ENCODE assay signal across 20 cellular contexts in genomic region chr2:174560737-174561136, GRCh38. TPM values are rescaled to one million over a fixed set of nuclear protein-coding genes. Genes with fewer than 3 reads are reported as not detected.
DNase-seq lines count a peak whose midpoint lies in the region; ATAC-seq and TF ChIP-seq lines count a peak whose summit lies in the region.
"Had no signal": no experiment of that assay in that cellular context is flagged by ENCODE, and none has a peak within 500 bp of the region (broad histone marks: within the 10 kb centered on the region; RNA-seq: fewer than 3 reads in every experiment).

No MANE protein-coding gene starts in this region.

- H3K9me3 ChIP-seq in stomach smooth muscle (ENCODE audit: control insufficient read depth in 2 of 2, low read length in 2 of 2) (no peaks in the 10 kb centered on the region), BE2C (no peaks in the 10 kb centered on the region)
- H3K9me3 ChIP-seq: esophagus squamous epithelium, psoas muscle had no signal

- H3K27ac Mint-ChIP-seq in activated naive CD4-positive, alpha-beta T cell treated with anti-CD3 and anti-CD28 coated beads, Interleukin-2, amount 50 U/mL, for 72 hours: peak overlapping the region; percentile 57 to 90
- H3K27ac Mint-ChIP-seq in activated naive CD8-positive, alpha-beta T cell treated with anti-CD3 and anti-CD28 coated beads, Interleukin-2, amount 50 U/mL, for 24 hours: peak overlapping the region; percentile 72
- H3K27ac Mint-ChIP-seq in immature natural killer cell: peak overlapping the region in 4 of 6 donors; percentile 55 to 73 (median 66)
- H3K27ac Mint-ChIP-seq: type B pancreatic cell had no signal

- no peaks in the 10 kb centered on the region for H3K27me3 ChIP-seq in stomach smooth muscle (ENCODE audit: control insufficient read depth in 1 of 2, insufficient read depth in 2 of 2, low read length in 2 of 2)
- H3K27me3 ChIP-seq in BE2C: no peaks in the 10 kb centered on the region
- H3K27me3 ChIP-seq: brain microvascular endothelial cell, esophagus squamous epithelium had no signal

- H3K36me3 ChIP-seq in stomach smooth muscle (ENCODE audit: control insufficient read depth in 2 of 2, insufficient read depth in 2 of 2, low read length in 2 of 2) (peaks cover 0 to 9% of the 10 kb centered on the region in 2 donors), BE2C (no peaks in the 10 kb centered on the region)
- H3K36me3 ChIP-seq: brain microvascular endothelial cell had no signal

- no peak for DNase-seq in activated naive CD4-positive, alpha-beta T cell treated with anti-CD3 and anti-CD28 coated beads, Interleukin-2, amount 50 U/mL, for 72 hours (ENCODE audit: low spot score in 2 of 2)
- no peak for DNase-seq in activated naive CD4-positive, alpha-beta T cell treated with anti-CD3 and anti-CD28 coated beads, Interleukin-2, amount 50 U/mL, for 16 hours
- DNase-seq in activated naive CD8-positive, alpha-beta T cell treated with anti-CD3 and anti-CD28 coated beads, Interleukin-2, amount 50 U/mL, for 24 hours: no peak
- DNase-seq in immature natural killer cell (no peak), BE2C (no peak)
- DNase-seq in activated CD8-positive, alpha-beta memory T cell treated with anti-CD3 and anti-CD28 coated beads, Interleukin-2, amount 50 U/mL, for 4 hours: no peak
- DNase-seq: activated gamma-delta T cell treated with Interleukin-2 at 50 U/mL for 16 hours, brain microvascular endothelial cell, esophagus squamous epithelium, Kasumi-1, naive B cell, PC-9, T1000 had no signal

- peaks cover 20% of the 10 kb centered on the region for H3K4me1 Mint-ChIP-seq in activated naive CD8-positive, alpha-beta T cell treated with anti-CD3 and anti-CD28 coated beads, Interleukin-2, amount 50 U/mL, for 24 hours
- H3K4me1 Mint-ChIP-seq in immature natural killer cell: peaks cover 5 to 13% of the 10 kb centered on the region in 2 donors

- no peak for TF ChIP-seq CTCF in BE2C (IDR thresholded peaks at IDR 0.05; ENCODE audit: low read depth, low read length)

- H3K4me3 ChIP-seq in stomach smooth muscle (ENCODE audit: low read length in 2 of 2) (no peak overlapping the region), BE2C (ENCODE audit: low read depth, low read length) (no peak overlapping the region)
- H3K4me3 ChIP-seq: lung, PC-9 had no signal

- peak overlapping the region; percentile 46 for H3K27ac ChIP-seq in stomach smooth muscle (ENCODE audit: low read length)
- H3K27ac ChIP-seq: brain microvascular endothelial cell, PC-9, psoas muscle had no signal

- ATAC-seq in activated naive CD4-positive, alpha-beta T cell treated with anti-CD3 and anti-CD28 coated beads, Interleukin-2, amount 50 U/mL, for 72 hours: no peak
- ATAC-seq in activated naive CD8-positive, alpha-beta T cell treated with anti-CD3 and anti-CD28 coated beads, Interleukin-2, amount 50 U/mL, for 24 hours: no peak
- no peak for ATAC-seq in GM18519 (IDR thresholded peaks at IDR 0.05; ENCODE audit: low FRiP score, unreplicated experiment)

- peaks cover 0 to 25% of the 10 kb centered on the region in 2 donors for H3K36me3 Mint-ChIP-seq in activated naive CD4-positive, alpha-beta T cell treated with anti-CD3 and anti-CD28 coated beads, Interleukin-2, amount 50 U/mL, for 72 hours
- peaks cover 40% of the 10 kb centered on the region for H3K36me3 Mint-ChIP-seq in activated naive CD8-positive, alpha-beta T cell treated with anti-CD3 and anti-CD28 coated beads, Interleukin-2, amount 50 U/mL, for 24 hours (ENCODE audit: low read depth)
- peaks cover 7 to 51% (median 22%) of the 10 kb centered on the region in 3 donors for H3K36me3 Mint-ChIP-seq in immature natural killer cell
- H3K36me3 Mint-ChIP-seq: type B pancreatic cell had no signal

- H3K4me1 ChIP-seq in stomach smooth muscle (ENCODE audit: control insufficient read depth, insufficient read depth, low read length) (peaks cover 6% of the 10 kb centered on the region), BE2C (no peaks in the 10 kb centered on the region)

- H3K9me3 Mint-ChIP-seq in activated naive CD4-positive, alpha-beta T cell treated with anti-CD3 and anti-CD28 coated beads, Interleukin-2, amount 50 U/mL, for 72 hours: no peaks in the 10 kb centered on the region
- H3K9me3 Mint-ChIP-seq in activated naive CD8-positive, alpha-beta T cell treated with anti-CD3 and anti-CD28 coated beads, Interleukin-2, amount 50 U/mL, for 24 hours: no peaks in the 10 kb centered on the region
- no peaks in the 10 kb centered on the region for H3K9me3 Mint-ChIP-seq in immature natural killer cell
- H3K9me3 Mint-ChIP-seq: dendritic cell treated with granulocyte-macrophage colony-stimulating factor and Interleukin-4, amounts not matched to agents 40 ng/mL and 50 ng/mL, for 4 days; naive B cell; type B pancreatic cell had no signal

- no peak overlapping the region for H3K9ac ChIP-seq in stomach smooth muscle (ENCODE audit: low read length in 2 of 2)

- H3K27me3 Mint-ChIP-seq in activated naive CD8-positive, alpha-beta T cell treated with anti-CD3 and anti-CD28 coated beads, Interleukin-2, amount 50 U/mL, for 24 hours: no peaks in the 10 kb centered on the region
- H3K27me3 Mint-ChIP-seq in immature natural killer cell (ENCODE audit: low read depth in 3 of 3): no peaks in the 10 kb centered on the region
- H3K27me3 Mint-ChIP-seq: dendritic cell treated with granulocyte-macrophage colony-stimulating factor and Interleukin-4, amounts not matched to agents 40 ng/mL and 50 ng/mL, for 4 days; naive B cell; type B pancreatic cell had no signal

- no peak overlapping the region for H3K4me3 Mint-ChIP-seq in activated naive CD8-positive, alpha-beta T cell treated with anti-CD3 and anti-CD28 coated beads, Interleukin-2, amount 50 U/mL, for 24 hours
- no peak overlapping the region for H3K4me3 Mint-ChIP-seq in immature natural killer cell
- H3K4me3 Mint-ChIP-seq: dendritic cell treated with granulocyte-macrophage colony-stimulating factor and Interleukin-4, amounts not matched to agents 40 ng/mL and 50 ng/mL, for 4 days; naive B cell; type B pancreatic cell had no signal

RNA-seq across cellular contexts. Expression of gene WIPF1, which starts 36.9 kb away (rescaled TPM):
- total RNA-seq in activated naive CD4-positive, alpha-beta T cell treated with anti-CD3 and anti-CD28 coated beads, Interleukin-2, amount 50 U/mL, for 72 hours: 100 to 1,000 TPM; 138 to 262 TPM
- polyA plus RNA-seq in immature natural killer cell: 100 to 1,000 TPM in 2 of 3 donors, 10 to 100 TPM in 1; 93.7 to 252 (median 131) TPM
- 7.4 TPM for polyA plus RNA-seq in BE2C (2012; ENCODE audit: insufficient read depth, insufficient read length, low read depth)
- total RNA-seq: HT-29 had no signal
